In the genomic region with DNA sequence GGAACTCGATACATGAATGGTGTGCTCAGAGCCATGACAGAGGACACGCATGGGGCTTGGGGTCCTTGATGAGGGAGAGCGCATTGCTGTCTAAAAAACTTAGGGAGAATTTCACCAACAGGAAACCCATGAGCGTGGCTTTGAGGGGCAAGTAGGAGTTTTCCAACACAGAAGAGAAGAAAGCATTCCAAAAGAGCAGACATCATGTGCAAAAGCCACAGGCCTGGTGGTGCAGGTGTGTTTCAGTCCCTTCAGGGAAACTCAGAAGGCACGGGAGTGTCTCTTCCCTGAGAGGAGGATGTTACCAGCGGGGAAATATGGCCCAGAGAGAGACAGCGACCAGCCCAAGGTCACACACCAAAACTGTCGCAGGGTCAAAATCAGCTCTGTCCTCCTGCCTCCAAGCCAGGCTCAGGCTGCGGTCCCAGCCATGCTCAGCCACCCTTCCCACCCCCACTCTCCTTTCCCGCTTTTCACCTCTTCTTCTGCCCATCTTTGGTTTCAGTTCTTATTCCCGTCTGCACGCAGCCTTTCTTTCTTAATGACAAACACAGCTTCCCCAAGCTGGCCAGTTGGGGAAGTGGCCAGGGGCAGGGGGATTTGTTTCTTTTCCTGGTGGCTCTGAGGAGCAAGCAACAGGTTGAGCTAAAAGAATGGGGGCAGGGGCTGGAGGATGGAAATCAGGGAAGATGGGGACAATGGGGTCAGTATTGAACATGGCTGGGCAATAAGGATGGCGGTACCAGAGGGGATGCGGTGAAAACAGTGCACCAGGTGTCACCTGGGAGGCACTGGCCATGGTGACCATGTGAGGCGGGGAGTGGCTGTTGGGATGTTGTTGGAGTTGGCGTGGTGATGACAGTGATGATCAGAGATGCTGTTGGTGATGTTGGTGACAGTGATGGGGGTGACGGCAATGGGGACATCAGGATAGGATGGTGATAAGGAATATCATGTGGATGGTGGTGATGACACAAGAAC, we compare ENCODE assay signal across 11 cellular contexts. TPM values are rescaled to one million over a fixed set of nuclear protein-coding genes. Genes with fewer than 3 reads are reported as not detected.
A peak's percentile ranks its signal among the peaks of the same experiment; 100 is the strongest.
DNase-seq lines count a peak whose midpoint lies in the region; ATAC-seq and TF ChIP-seq lines count a peak whose summit lies in the region.
"Had no signal": no experiment of that assay in that cellular context is flagged by ENCODE, and none has a peak within 500 bp of the region (broad histone marks: within the 10 kb centered on the region; RNA-seq: fewer than 3 reads in every experiment).

No MANE protein-coding gene starts in this region.

- no peaks in the 10 kb centered on the region for H3K27me3 ChIP-seq in BLaER1

- peak overlapping the region; percentile 96 for H3K27ac Mint-ChIP-seq in activated CD4-positive, alpha-beta memory T cell treated with anti-CD3 and anti-CD28 coated beads for 36 hours
- H3K27ac Mint-ChIP-seq in mesothelial cell of epicardium = no peak overlapping the region

- peaks cover 100% of the 10 kb centered on the region for H3K4me1 ChIP-seq in BLaER1

- peaks cover 99% of the 10 kb centered on the region for H3K4me1 Mint-ChIP-seq in activated CD4-positive, alpha-beta memory T cell treated with anti-CD3 and anti-CD28 coated beads for 36 hours (ENCODE audit: low read depth)
- peaks cover 28% of the 10 kb centered on the region for H3K4me1 Mint-ChIP-seq in mesothelial cell of epicardium

- ATAC-seq in left lobe of liver = peak; percentile 8
- ATAC-seq in GM21515 (IDR thresholded peaks at IDR 0.05; ENCODE audit: unreplicated experiment) = no peak
- ATAC-seq in HG02981 (IDR thresholded peaks at IDR 0.05; ENCODE audit: unreplicated experiment) = no peak

- CTCF ChIA-PET in activated CD4-positive, alpha-beta memory T cell treated with anti-CD3 and anti-CD28 coated beads for 36 hours (lab: Charles Lee) = interaction anchor here (1.3 to 9.6 kb wide), 3 partner anchors 14 to 32 kb away, joined by 3 to 63 read pairs (median 31); no protein-coding TSS in a partner anchor

- POLR2A ChIA-PET in activated CD4-positive, alpha-beta memory T cell treated with anti-CD3 and anti-CD28 coated beads for 36 hours (lab: Charles Lee) = interaction anchor here (2.3 to 5.5 kb wide), 3 partner anchors 9 to 28 kb away, joined by 9 to 75 read pairs (median 29); partner anchors contain the start of gene LAPTM5

- peak overlapping the region; percentile 98 for H3K27ac ChIP-seq in BLaER1

- no peak for DNase-seq in activated CD4-positive, alpha-beta memory T cell treated with anti-CD3 and anti-CD28 coated beads for 36 hours
- DNase-seq in left lobe of liver (ENCODE audit: low spot score) = no peak
- DNase-seq in mesothelial cell of epicardium (ENCODE audit: low spot score in 2 of 2, unreplicated experiment in 2 of 2) = no peak
- DNase-seq in inferior parietal cortex (ENCODE audit: extremely low spot score) = no peak
- DNase-seq: Calu3, KG1, OCI-M1 had no signal

- peaks cover 26% of the 10 kb centered on the region for H3K36me3 Mint-ChIP-seq in activated CD4-positive, alpha-beta memory T cell treated with anti-CD3 and anti-CD28 coated beads for 36 hours
- no peaks in the 10 kb centered on the region for H3K36me3 Mint-ChIP-seq in mesothelial cell of epicardium

- intact Hi-C loops in activated CD4-positive, alpha-beta memory T cell treated with anti-CD3 and anti-CD28 coated beads for 36 hours (cut with micrococcal nuclease) = no loop called here

- H3K9me3 ChIP-seq in BLaER1 = no peaks in the 10 kb centered on the region

- no peaks in the 10 kb centered on the region for H3K27me3 Mint-ChIP-seq in activated CD4-positive, alpha-beta memory T cell treated with anti-CD3 and anti-CD28 coated beads for 36 hours
- H3K27me3 Mint-ChIP-seq in mesothelial cell of epicardium (ENCODE audit: low read depth) = no peaks in the 10 kb centered on the region

- peak overlapping the region; percentile 98 for H3K9ac ChIP-seq in BLaER1

- peaks cover 83% of the 10 kb centered on the region for H4K20me1 ChIP-seq in BLaER1

- H3K4me3 ChIP-seq in BLaER1 = peak overlapping the region; percentile 93

- TF ChIP-seq POLR2A in GM19193 (IDR thresholded peaks at IDR 0.05; ENCODE audit: extremely low read depth, insufficient read depth, insufficient read length) = peak; percentile 42

- no peak for TF ChIP-seq CTCF in mesothelial cell of epicardium (IDR thresholded peaks at IDR 0.05; ENCODE audit: unreplicated experiment)

- H3K4me3 Mint-ChIP-seq in activated CD4-positive, alpha-beta memory T cell treated with anti-CD3 and anti-CD28 coated beads for 36 hours = peak overlapping the region; percentile 35
- no peak overlapping the region for H3K4me3 Mint-ChIP-seq in mesothelial cell of epicardium

- H3K4me2 ChIP-seq in BLaER1 = peak overlapping the region; percentile 98

- H3K9me3 Mint-ChIP-seq in activated CD4-positive, alpha-beta memory T cell treated with anti-CD3 and anti-CD28 coated beads for 36 hours = no peaks in the 10 kb centered on the region
- no peaks in the 10 kb centered on the region for H3K9me3 Mint-ChIP-seq in mesothelial cell of epicardium

- peaks cover 88% of the 10 kb centered on the region for H3K36me3 ChIP-seq in BLaER1

RNA-seq across cellular contexts. Expression of gene LAPTM5, which starts 10.3 kb away (rescaled TPM):
- total RNA-seq in activated CD4-positive, alpha-beta memory T cell treated with anti-CD3 and anti-CD28 coated beads for 36 hours = 100 to 1,000 TPM; 190 to 196 TPM
- total RNA-seq in left lobe of liver (22.3 TPM), mesothelial cell of epicardium (0.11 TPM in 1 of 3 replicates, not detected in the others)
- total RNA-seq: Calu3 had no signal

RNA-seq across cellular contexts. Expression of gene MATN1, which starts 23.9 kb away (rescaled TPM):
- total RNA-seq in activated CD4-positive, alpha-beta memory T cell treated with anti-CD3 and anti-CD28 coated beads for 36 hours = under 1 TPM in 1 of 2 experiments, not detected in 1; 0.34 TPM
- total RNA-seq in left lobe of liver (not detected), mesothelial cell of epicardium (4.0 to 5.6 TPM (median 4.9 TPM) in 3 replicates)
- total RNA-seq: Calu3 had no signal

Comparison
In these comparisons a context has a peak if more than half of its experiments do, and no peak if none do; other contexts are left out.
1. RNA of gene LAPTM5, which starts 10.3 kb away (total RNA-seq): 190 to 196 TPM in activated CD4-positive, alpha-beta memory T cell treated with anti-CD3 and anti-CD28 coated beads for 36 hours and 22.3 TPM in left lobe of liver (single experiment); 0.11 TPM in mesothelial cell of epicardium; every median in the first group is over 10 times any median in the second.